ENCODE assay signal across 1 cellular context in genomic region chr7:150992833-150993302, GRCh38.
TF ChIP-seq lines count a peak whose summit lies in the region.

No MANE protein-coding gene starts in this region.

TF ChIP-seq in K562, 482 proteins besides CTCF, POLR2A, EP300 and RAD21 (continues in another document):
- TF ChIP-seq ATF3 (IDR thresholded peaks at IDR 0.05) (peak; percentile 53; the same call in 1 of the 2 replicates), ATF3 (CRISPR knock-in tag; conservative IDR thresholded peaks at IDR 0.05) (no peak), NR4A1 (CRISPR knock-in tag; IDR thresholded peaks at IDR 0.05) (no peak), NR4A1 (tag; IDR thresholded peaks at IDR 0.05) (no peak), ZHX1 (conservative IDR thresholded peaks at IDR 0.05; ENCODE audit: low read length) (no peak), KHSRP (IDR thresholded peaks at IDR 0.05) (no peak), MLX (CRISPR knock-in tag; conservative IDR thresholded peaks at IDR 0.05) (no peak), ZNF280A (IDR thresholded peaks at IDR 0.05; ENCODE audit: low read depth, partially characterized antibody) (no peak), L3MBTL2 (IDR thresholded peaks at IDR 0.05) (peak; percentile 69; the same call in 1 of the 2 replicates), ZNF143 (CRISPR knock-in tag; IDR thresholded peaks at IDR 0.05) (peak; percentile 99), CUX1 (CRISPR knock-in tag; IDR thresholded peaks at IDR 0.05) (no peak), TFAP4 (CRISPR knock-in tag; IDR thresholded peaks at IDR 0.05; ENCODE audit: borderline replicate concordance) (peak; percentile 62; the same call in 1 of the 2 replicates), ZNF76 (CRISPR knock-in tag; IDR thresholded peaks at IDR 0.05; ENCODE audit: borderline replicate concordance) (no peak), GABPA (tag; conservative IDR thresholded peaks at IDR 0.05; ENCODE audit: low read depth) (0 out of 2 replicates have a peak, but pooled peaks have one; percentile 37), SP2 (IDR thresholded peaks at IDR 0.05; ENCODE audit: extremely low read depth, low read depth, low read length, poor library complexity, severe bottlenecking) (no peak), PHTF2 (CRISPR knock-in tag; IDR thresholded peaks at IDR 0.05) (no peak), HDGF (IDR thresholded peaks at IDR 0.05) (no peak), ZKSCAN1 (IDR thresholded peaks at IDR 0.05; ENCODE audit: low read depth, low read length) (no peak), CREB3 (tag; conservative IDR thresholded peaks at IDR 0.05; ENCODE audit: low read depth) (no peak), ZBTB49 (CRISPR knock-in tag; IDR thresholded peaks at IDR 0.05; ENCODE audit: borderline replicate concordance) (no peak), CTBP1 (IDR thresholded peaks at IDR 0.05; ENCODE audit: borderline replicate concordance) (0 out of 2 replicates have a peak, but pooled peaks have one; percentile 20), ZNF282 (CRISPR knock-in tag; IDR thresholded peaks at IDR 0.05) (no peak), ELF2 (CRISPR knock-in tag; IDR thresholded peaks at IDR 0.05) (no peak), ZNF696 (CRISPR knock-in tag; conservative IDR thresholded peaks at IDR 0.05) (no peak), MNT (conservative IDR thresholded peaks at IDR 0.05) (peak in 1 of 2 experiments; percentile 42; a peak in 1 of 4 replicates), USF1 (CRISPR knock-in tag; IDR thresholded peaks at IDR 0.05) (peak; percentile 44; the same call in 1 of the 2 replicates), CSDE1 (IDR thresholded peaks at IDR 0.05) (no peak), ZBTB1 (CRISPR knock-in tag; IDR thresholded peaks at IDR 0.05; ENCODE audit: borderline replicate concordance, low read depth) (no peak; the same call in 1 of the 2 replicates), ETV6 (IDR thresholded peaks at IDR 0.05; ENCODE audit: borderline replicate concordance in 1 of 2, low read depth in 2 of 2, low read length in 1 of 2) (peak in 1 of 2 experiments; percentile 34; a peak in 1 of 4 replicates), ETV6 (CRISPR knock-in tag; IDR thresholded peaks at IDR 0.05; ENCODE audit: borderline replicate concordance) (no peak), STAT5A (IDR thresholded peaks at IDR 0.05; ENCODE audit: borderline replicate concordance, low read length) (peak; percentile 25), CREM (IDR thresholded peaks at IDR 0.05; ENCODE audit: low read depth) (peak; percentile 91), ZNF592 (IDR thresholded peaks at IDR 0.05) (peak; percentile 92)
